24 cellular contexts compared by ENCODE assay signal in genomic region chr4:48594185-48594584, GRCh38.
DNase-seq lines count a peak whose midpoint lies in the region; ATAC-seq and TF ChIP-seq lines count a peak whose summit lies in the region.
"Had no signal": no experiment of that assay in that cellular context is flagged by ENCODE, and none has a peak within 500 bp of the region (broad histone marks: within the 10 kb centered on the region; RNA-seq: fewer than 3 reads in every experiment).

No MANE protein-coding gene starts in this region.

- H3K4me3 ChIP-seq in heart left ventricle, result no peak overlapping the region
- H3K4me3 ChIP-seq in right atrium auricular region, result no peak overlapping the region
- H3K4me3 ChIP-seq: A549 had no signal

- DNase-seq in heart left ventricle (peak in 4 of 5 donors; percentile 42 to 72 (median 56)), right atrium auricular region (ENCODE audit: low spot score) (no peak), iPS DF 4.7 (ENCODE audit: extremely low read depth, low spot score) (peak; percentile 7), DMS114 treated with DMSO at 0.1 percent for 48 hours (lab: John Stamatoyannopoulos, UW; ENCODE audit: unreplicated experiment) (no peak)
- no peak for DNase-seq in central memory CD8-positive, alpha-beta T cell (ENCODE audit: low spot score in 2 of 2)
- DNase-seq in stimulated activated naive B cell treated with anti-CD40 and anti-IgM and Interleukin-4, amounts not matched to agents 10 μg/mL and 1 μg/mL and 100 μg/mL, for 72 hours, result no peak
- DNase-seq: activated CD8-positive, alpha-beta T cell treated with anti-CD3 and anti-CD28 coated beads for 36 hours; activated naive CD8-positive, alpha-beta T cell treated with anti-CD3 and anti-CD28 coated beads, Interleukin-2, amount 10 ng/mL, durations not matched to agents 7 days and 5 days; activated T-cell treated with anti-CD3 and anti-CD28 coated beads, Interleukin-2, amount 50 U/mL, for 72 hours; DMS79; kidney glomerular epithelial cell; midbrain; MM.1S; NCI-H1694 treated with DMSO at 0.1 percent for 48 hours; NCI-H226 had no signal

- intact Hi-C loops in heart left ventricle (cut with DNase I), result loop anchor here in 4 of 10 donors (5.0 to 10.0 kb wide), 6 partner anchors 48 to 188 kb away; partner anchors contain the start of gene FRYL (in 1 of the 4)

- H3K9me3 Mint-ChIP-seq in central memory CD8-positive, alpha-beta T cell, result no peaks in the 10 kb centered on the region
- no peaks in the 10 kb centered on the region for H3K9me3 Mint-ChIP-seq in stimulated activated naive B cell treated with anti-CD40 and anti-IgM and Interleukin-4, amounts not matched to agents 10 μg/mL and 1 μg/mL and 100 μg/mL, for 72 hours
- H3K9me3 Mint-ChIP-seq: activated CD8-positive, alpha-beta T cell treated with anti-CD3 and anti-CD28 coated beads for 36 hours; activated naive CD8-positive, alpha-beta T cell treated with anti-CD3 and anti-CD28 coated beads, Interleukin-2, amount 10 ng/mL, durations not matched to agents 7 days and 5 days; activated T-cell treated with anti-CD3 and anti-CD28 coated beads, Interleukin-2, amount 50 U/mL, for 72 hours; brain; IgD-negative memory B cell; stimulated activated naive CD8-positive, alpha-beta T cell treated with anti-CD3 and anti-CD28 coated beads, Interleukin-15, Interleukin-2, amounts not matched to agents 100 ng/mL and 50 ng/mL, for 24 hours; type B pancreatic cell had no signal

- H3K27ac ChIP-seq in heart left ventricle, result peak overlapping the region in 8 of 12 donors; percentile 0 to 66 (median 51)
- H3K27ac ChIP-seq in right atrium auricular region, result no peak overlapping the region
- H3K27ac ChIP-seq: A549, C4-2B, neutrophil had no signal

- no peak overlapping the region for H3K4me3 Mint-ChIP-seq in central memory CD8-positive, alpha-beta T cell
- no peak overlapping the region for H3K4me3 Mint-ChIP-seq in stimulated activated naive B cell treated with anti-CD40 and anti-IgM and Interleukin-4, amounts not matched to agents 10 μg/mL and 1 μg/mL and 100 μg/mL, for 72 hours
- H3K4me3 Mint-ChIP-seq: activated CD8-positive, alpha-beta T cell treated with anti-CD3 and anti-CD28 coated beads for 36 hours; activated naive CD8-positive, alpha-beta T cell treated with anti-CD3 and anti-CD28 coated beads, Interleukin-2, amount 10 ng/mL, durations not matched to agents 7 days and 5 days; activated T-cell treated with anti-CD3 and anti-CD28 coated beads, Interleukin-2, amount 50 U/mL, for 72 hours; brain; IgD-negative memory B cell; stimulated activated naive CD8-positive, alpha-beta T cell treated with anti-CD3 and anti-CD28 coated beads, Interleukin-15, Interleukin-2, amounts not matched to agents 100 ng/mL and 50 ng/mL, for 24 hours; type B pancreatic cell had no signal

- peak; percentile 74 to 97 (median 83) for ATAC-seq in heart left ventricle
- ATAC-seq in central memory CD8-positive, alpha-beta T cell (replicated peaks; ENCODE audit: extremely low read depth, poor library complexity, severe bottlenecking), result no peak
- ATAC-seq in stimulated activated naive B cell treated with anti-CD40 and anti-IgM and Interleukin-4, amounts not matched to agents 10 μg/mL and 1 μg/mL and 100 μg/mL, for 72 hours (replicated peaks), result no peak
- ATAC-seq in HG03045 (IDR thresholded peaks at IDR 0.05; ENCODE audit: unreplicated experiment), result no peak
- no peak for ATAC-seq in GM21381 (IDR thresholded peaks at IDR 0.05; ENCODE audit: unreplicated experiment)
- ATAC-seq: A549; activated CD8-positive, alpha-beta T cell treated with anti-CD3 and anti-CD28 coated beads for 36 hours; activated T-cell treated with anti-CD3 and anti-CD28 coated beads, Interleukin-2, amount 50 U/mL, for 72 hours had no signal

- no peaks in the 10 kb centered on the region for H3K27me3 Mint-ChIP-seq in central memory CD8-positive, alpha-beta T cell
- no peaks in the 10 kb centered on the region for H3K27me3 Mint-ChIP-seq in stimulated activated naive B cell treated with anti-CD40 and anti-IgM and Interleukin-4, amounts not matched to agents 10 μg/mL and 1 μg/mL and 100 μg/mL, for 72 hours
- H3K27me3 Mint-ChIP-seq: activated CD8-positive, alpha-beta T cell treated with anti-CD3 and anti-CD28 coated beads for 36 hours; activated naive CD8-positive, alpha-beta T cell treated with anti-CD3 and anti-CD28 coated beads, Interleukin-2, amount 10 ng/mL, durations not matched to agents 7 days and 5 days; brain; IgD-negative memory B cell; stimulated activated naive CD8-positive, alpha-beta T cell treated with anti-CD3 and anti-CD28 coated beads, Interleukin-15, Interleukin-2, amounts not matched to agents 100 ng/mL and 50 ng/mL, for 24 hours; type B pancreatic cell had no signal

- no peak for TF ChIP-seq POLR2A in heart left ventricle (IDR thresholded peaks at IDR 0.05)

- TF ChIP-seq CTCF in heart left ventricle (IDR thresholded peaks at IDR 0.05) (no peak), right atrium auricular region (IDR thresholded peaks at IDR 0.05) (no peak)

- peaks cover 0 to 58% (median 41%) of the 10 kb centered on the region in 9 donors for H3K36me3 ChIP-seq in heart left ventricle
- peaks cover 18% of the 10 kb centered on the region for H3K36me3 ChIP-seq in right atrium auricular region

- 15 to 25% (median 23%) methylated on average over 1 of the region's 1 CpG for WGBS in heart left ventricle, 4 donors

- H3K9me3 ChIP-seq in heart left ventricle (no peaks in the 10 kb centered on the region), right atrium auricular region (no peaks in the 10 kb centered on the region)
- H3K9me3 ChIP-seq: A549, neutrophil had no signal

- H3K4me1 ChIP-seq in heart left ventricle, result peaks cover 0 to 33% (median 8%) of the 10 kb centered on the region in 12 donors
- peaks cover 0 to 13% of the 10 kb centered on the region in 2 donors for H3K4me1 ChIP-seq in right atrium auricular region
- H3K4me1 ChIP-seq: A549 had no signal

- peak overlapping the region; percentile 24 for H3K27ac Mint-ChIP-seq in central memory CD8-positive, alpha-beta T cell (ENCODE audit: low read depth)
- peak overlapping the region; percentile 73 for H3K27ac Mint-ChIP-seq in stimulated activated naive B cell treated with anti-CD40 and anti-IgM and Interleukin-4, amounts not matched to agents 10 μg/mL and 1 μg/mL and 100 μg/mL, for 72 hours
- H3K27ac Mint-ChIP-seq: activated CD8-positive, alpha-beta T cell treated with anti-CD3 and anti-CD28 coated beads for 36 hours; activated naive CD8-positive, alpha-beta T cell treated with anti-CD3 and anti-CD28 coated beads, Interleukin-2, amount 10 ng/mL, durations not matched to agents 7 days and 5 days; stimulated activated naive CD8-positive, alpha-beta T cell treated with anti-CD3 and anti-CD28 coated beads, Interleukin-15, Interleukin-2, amounts not matched to agents 100 ng/mL and 50 ng/mL, for 24 hours; type B pancreatic cell had no signal

- H3K36me3 Mint-ChIP-seq in central memory CD8-positive, alpha-beta T cell (ENCODE audit: insufficient read depth), result peaks cover 34% of the 10 kb centered on the region
- H3K36me3 Mint-ChIP-seq in stimulated activated naive B cell treated with anti-CD40 and anti-IgM and Interleukin-4, amounts not matched to agents 10 μg/mL and 1 μg/mL and 100 μg/mL, for 72 hours, result peaks cover 10 to 31% of the 10 kb centered on the region in 2 donors

- H3K27me3 ChIP-seq in heart left ventricle, result no peaks in the 10 kb centered on the region
- H3K27me3 ChIP-seq in right atrium auricular region, result no peaks in the 10 kb centered on the region
- H3K27me3 ChIP-seq: neutrophil had no signal

- H3K4me1 Mint-ChIP-seq in central memory CD8-positive, alpha-beta T cell, result peaks cover 9% of the 10 kb centered on the region
- H3K4me1 Mint-ChIP-seq in stimulated activated naive B cell treated with anti-CD40 and anti-IgM and Interleukin-4, amounts not matched to agents 10 μg/mL and 1 μg/mL and 100 μg/mL, for 72 hours, result peaks cover 0 to 3% of the 10 kb centered on the region in 2 donors

Comparison
In these comparisons a context has a peak if more than half of its experiments do, and no peak if none do; other contexts are left out.
1. DNase-seq: peak in heart left ventricle (4 of 5) and iPS DF 4.7 (single experiment); none in right atrium auricular region (single experiment), central memory CD8-positive, alpha-beta T cell (0 of 2), stimulated activated naive B cell treated with anti-CD40 and anti-IgM and Interleukin-4, amounts not matched to agents 10 μg/mL and 1 μg/mL and 100 μg/mL, for 72 hours (single experiment) and DMS114 treated with DMSO at 0.1 percent for 48 hours (single experiment).
2. H3K27ac ChIP-seq: peak in heart left ventricle (8 of 12); none in right atrium auricular region (0 of 2).
3. ATAC-seq: peak in heart left ventricle (4 of 4); none in central memory CD8-positive, alpha-beta T cell (single experiment), stimulated activated naive B cell treated with anti-CD40 and anti-IgM and Interleukin-4, amounts not matched to agents 10 μg/mL and 1 μg/mL and 100 μg/mL, for 72 hours (0 of 2), HG03045 (single experiment) and GM21381 (single experiment).